ENCODE assay signal across 10 cellular contexts in the genomic region with DNA sequence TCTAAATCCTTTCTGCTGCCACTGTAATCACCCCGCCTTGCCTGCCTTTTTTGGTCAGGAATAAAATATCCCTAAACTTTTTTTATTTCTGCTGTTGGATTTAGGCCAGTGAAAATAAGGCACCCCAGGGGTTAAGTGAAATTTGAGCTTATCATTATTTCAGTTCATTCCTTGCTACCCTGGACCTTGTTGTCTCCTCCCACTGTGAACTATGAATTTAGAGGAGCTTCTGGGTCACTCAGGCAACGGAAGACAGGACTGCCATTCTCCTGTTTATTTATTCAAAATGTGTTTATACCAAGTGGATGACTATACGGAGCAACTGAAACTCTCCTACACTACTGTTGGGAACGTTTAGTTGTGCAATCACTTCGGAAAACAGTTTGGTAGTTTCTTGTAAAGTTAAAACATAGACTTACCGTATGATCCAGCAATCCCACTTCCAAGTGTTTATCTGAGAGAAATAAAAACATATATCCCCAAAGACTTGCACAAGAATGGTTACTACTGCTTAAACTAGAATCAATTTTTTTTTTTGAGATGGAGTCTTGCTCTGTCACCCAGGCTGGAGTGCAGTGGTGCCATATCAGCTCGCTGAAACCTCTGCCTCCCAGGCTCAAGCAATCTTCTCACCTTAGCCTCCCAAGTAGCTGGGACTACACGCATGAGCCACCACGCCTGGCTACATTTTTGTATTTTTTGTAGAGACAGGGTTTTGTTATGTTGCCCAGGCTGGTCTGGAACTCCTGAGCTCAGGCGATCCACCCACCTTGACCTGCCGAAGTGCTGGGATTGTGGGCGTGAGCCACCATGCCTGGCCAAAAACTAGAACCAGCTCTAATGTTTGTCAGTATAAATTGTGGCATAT. TPM values are rescaled to one million over a fixed set of nuclear protein-coding genes. Genes with fewer than 3 reads are reported as not detected.
A peak's percentile ranks its signal among the peaks of the same experiment; 100 is the strongest.
DNase-seq lines count a peak whose midpoint lies in the region; ATAC-seq, FAIRE-seq and TF ChIP-seq lines count a peak whose summit lies in the region.
"Had no signal": no experiment of that assay in that cellular context is flagged by ENCODE, and none has a peak within 500 bp of the region (broad histone marks: within the 10 kb centered on the region; RNA-seq: fewer than 3 reads in every experiment).

No MANE protein-coding gene starts in this region.

- H2BK12ac ChIP-seq in H1 (ENCODE audit: low read depth, low read length): no peak overlapping the region
- no peak overlapping the region for H2BK12ac ChIP-seq in neuronal stem cell (ENCODE audit: low read length)

- H3K18ac ChIP-seq in H1 (ENCODE audit: extremely low read depth, low read length): no peak overlapping the region
- H3K18ac ChIP-seq in neuronal stem cell (ENCODE audit: low read length): no peak overlapping the region

- no peak overlapping the region for H3K9ac ChIP-seq in H1 (replicated peaks in 1 of 4; ENCODE audit: extremely low read depth in 1 of 4, low read depth in 3 of 4, low read length in 3 of 4)
- H3K9ac ChIP-seq in neuronal stem cell (ENCODE audit: low read depth, low read length, poor library complexity): no peak overlapping the region

- peak overlapping the region; percentile 38 for H3K27ac ChIP-seq in CD8-positive, alpha-beta memory T cell (ENCODE audit: low read depth, low read length)
- H3K27ac ChIP-seq in H1 (ENCODE audit: low read depth, low read length) (no peak overlapping the region), neuronal stem cell (replicated peaks; ENCODE audit: low read length) (no peak overlapping the region)

- WGBS in H1 (ENCODE audit: extremely low coverage in 1 of 2, insufficient coverage in 1 of 2, insufficient read length in 1 of 2, insufficient replicate concordance in 2 of 2, low coverage in 1 of 2, low lambda C conversion rate in 2 of 2, missing lambda C conversion rate in 1 of 2), 2 experiments: 82% methylated on average over 12 of the region's 12 CpGs; no CpG with 5 or more reads in 1 of the 2 experiments
- WGBS in neuronal stem cell (ENCODE audit: extremely low coverage in 2 of 2, insufficient read length in 2 of 2, insufficient replicate concordance in 1 of 2), 2 donors: no CpG with 5 or more reads among the region's 12 CpGs

- peaks cover 24% of the 10 kb centered on the region for H3K4me1 ChIP-seq in CD8-positive, alpha-beta memory T cell (ENCODE audit: insufficient read depth, low read length)
- H3K4me1 ChIP-seq in H1 (replicated peaks in 1 of 4; ENCODE audit: control insufficient read depth in 3 of 4, insufficient read depth in 4 of 4, low read length in 3 of 4) (peaks cover 0 to 4% (median 1%) of the 10 kb centered on the region in 4 experiments; a peak in 4 of 7 replicates), neuronal stem cell (ENCODE audit: control insufficient read depth in 2 of 2, insufficient read depth in 1 of 2, low read depth in 1 of 2, low read length in 2 of 2) (peaks cover 5 to 9% of the 10 kb centered on the region in 2 donors)

- peaks cover 0 to 6% (median 0%) of the 10 kb centered on the region in 3 donors for H3K36me3 Mint-ChIP-seq in CD8-positive, alpha-beta memory T cell
- H3K36me3 Mint-ChIP-seq: T-cell had no signal

- H3K14ac ChIP-seq in H1 (ENCODE audit: insufficient read length) (no peak overlapping the region), neuronal stem cell (ENCODE audit: low read length) (no peak overlapping the region)

- CTCF ChIA-PET in CD8-positive, alpha-beta memory T cell (lab: Charles Lee): interaction anchor here (1.2 kb wide), 1 partner anchor 14 kb away, joined by 7 read pairs; no protein-coding TSS in a partner anchor
- CTCF ChIA-PET in H1 (lab: Charles Lee; ENCODE audit: partially characterized antibody): no interaction called here

- no peak overlapping the region for H2BK15ac ChIP-seq in H1 (ENCODE audit: low read length)
- no peak overlapping the region for H2BK15ac ChIP-seq in neuronal stem cell (ENCODE audit: low read length)

- TF ChIP-seq EP300 in H1 (IDR thresholded peaks at IDR 0.05; ENCODE audit: borderline replicate concordance in 1 of 2, low read depth in 2 of 2, low read length in 2 of 2): no peak

- H3K4me3 ChIP-seq in CD8-positive, alpha-beta memory T cell (ENCODE audit: low read length): no peak overlapping the region
- H3K4me3 ChIP-seq in H1 (ENCODE audit: extremely low read depth in 1 of 4, insufficient read depth in 2 of 4, low read depth in 3 of 4, low read length in 4 of 4) (no peak overlapping the region), neuronal stem cell (ENCODE audit: low read length in 2 of 2) (no peak overlapping the region)

- H2AFZ ChIP-seq in H1 (ENCODE audit: low read length): peak overlapping the region; percentile 4; the same call in 1 of the 2 replicates
- peak overlapping the region; percentile 60 for H2AFZ ChIP-seq in neuronal stem cell (ENCODE audit: low read length)

- H4K8ac ChIP-seq in H1 (ENCODE audit: extremely low read depth, insufficient read depth, low read length): no peak overlapping the region
- H4K8ac ChIP-seq in neuronal stem cell (ENCODE audit: low read depth, low read length): no peak overlapping the region

- no peak for TF ChIP-seq RAD21 in H1 (IDR thresholded peaks at IDR 0.05 in 1 of 2, conservative IDR thresholded peaks at IDR 0.05 in 1 of 2; ENCODE audit: low read depth in 2 of 2, low read length in 2 of 2)

- POLR2A ChIA-PET in CD8-positive, alpha-beta memory T cell (lab: Charles Lee): no interaction called here
- POLR2A ChIA-PET in H1 (lab: Charles Lee; ENCODE audit: partially characterized antibody): interaction anchor here (1.5 to 8.1 kb wide), 2 partner anchors 10 to 17 kb away, joined by 4 to 90 read pairs; a partner anchor contains a TSS

- H4K20me1 ChIP-seq in H1 (replicated peaks in 1 of 2; ENCODE audit: control insufficient read depth in 1 of 2, insufficient read depth in 2 of 2, low read length in 2 of 2): peaks cover 2% of the 10 kb centered on the region in 2 experiments

- no peak for TF ChIP-seq POLR2A in H1 (IDR thresholded peaks at IDR 0.05; ENCODE audit: control extremely low read depth in 1 of 2, low read depth in 2 of 2, low read length in 2 of 2)

- FAIRE-seq in H1 (lab: Jason Lieb, UNC): no peak

- no peak overlapping the region for H2BK20ac ChIP-seq in H1 (ENCODE audit: low read length)

- no peaks in the 10 kb centered on the region for H3K9me3 Mint-ChIP-seq in CD8-positive, alpha-beta memory T cell
- H3K9me3 Mint-ChIP-seq: activated T-helper 1 cell treated with anti-CD3 and anti-CD28 coated beads, Interleukin-12 subunit alpha, Interleukin-12 subunit beta, Interleukin-2, Interleukin-4 antibody, amounts not matched to agents 30 ng/mL and 10 ng/mL and 1 ng/mL, durations not matched to agents 14 hours and 24 hours and 36 hours; T-cell had no signal

- H3K36me3 ChIP-seq in CD8-positive, alpha-beta memory T cell (ENCODE audit: insufficient read depth, low read length): no peaks in the 10 kb centered on the region
- no peaks in the 10 kb centered on the region for H3K36me3 ChIP-seq in H1 (ENCODE audit: control insufficient read depth in 2 of 4, insufficient read depth in 4 of 4, low read length in 3 of 4)
- H3K36me3 ChIP-seq in neuronal stem cell (replicated peaks in 1 of 2; ENCODE audit: control insufficient read depth in 2 of 2, insufficient read depth in 2 of 2, low read length in 2 of 2): no peaks in the 10 kb centered on the region

- no peak for TF ChIP-seq CTCF in H1 (IDR thresholded peaks at IDR 0.05; ENCODE audit: control extremely low read depth in 1 of 3, insufficient read depth in 1 of 3, low read depth in 1 of 3, low read length in 3 of 3)

- no peak for ATAC-seq in GM18868 (IDR thresholded peaks at IDR 0.05; ENCODE audit: unreplicated experiment)
- ATAC-seq: T-cell had no signal

- no peaks in the 10 kb centered on the region for H3K9me3 ChIP-seq in CD8-positive, alpha-beta memory T cell (ENCODE audit: low read length)
- no peaks in the 10 kb centered on the region for H3K9me3 ChIP-seq in H1 (ENCODE audit: insufficient read depth in 2 of 2, low read depth in 1 of 2, low read length in 1 of 2)
- H3K9me3 ChIP-seq in neuronal stem cell (replicated peaks in 1 of 2; ENCODE audit: control insufficient read depth in 2 of 2, insufficient read depth in 1 of 2, low read depth in 1 of 2, low read length in 2 of 2): no peaks in the 10 kb centered on the region

- H3K4me3 Mint-ChIP-seq in CD8-positive, alpha-beta memory T cell: no peak overlapping the region
- H3K4me3 Mint-ChIP-seq: activated T-helper 1 cell treated with anti-CD3 and anti-CD28 coated beads, Interleukin-12 subunit alpha, Interleukin-12 subunit beta, Interleukin-2, Interleukin-4 antibody, amounts not matched to agents 30 ng/mL and 10 ng/mL and 1 ng/mL, durations not matched to agents 14 hours and 24 hours and 36 hours; T-cell had no signal

- peaks cover 0 to 12% of the 10 kb centered on the region in 2 donors for H3K27me3 Mint-ChIP-seq in CD8-positive, alpha-beta memory T cell
- H3K27me3 Mint-ChIP-seq: T-cell had no signal

- H2BK120ac ChIP-seq in H1 (replicated peaks; ENCODE audit: low read depth, low read length) (no peak overlapping the region), neuronal stem cell (ENCODE audit: low read depth, low read length) (no peak overlapping the region)

- H3K79me2 ChIP-seq in H1 (ENCODE audit: control insufficient read depth in 1 of 2, insufficient read depth in 2 of 2, low read length in 2 of 2): 0 out of 4 replicates have a peak, but pooled peaks cover 0 to 5% of the 10 kb centered on the region in 2 experiments

- peaks cover 4% of the 10 kb centered on the region; the same call in 1 of the 2 replicates for H3K23me2 ChIP-seq in H1 (ENCODE audit: low read depth, low read length)

- no peak overlapping the region for H4K5ac ChIP-seq in H1 (ENCODE audit: insufficient read length, low read depth, low read length)

- H2BK5ac ChIP-seq in H1 (ENCODE audit: low read depth, low read length): no peak overlapping the region
- H2BK5ac ChIP-seq in neuronal stem cell (ENCODE audit: low read length): no peak overlapping the region

- peaks cover 18 to 27% (median 25%) of the 10 kb centered on the region in 3 donors for H3K4me1 Mint-ChIP-seq in CD8-positive, alpha-beta memory T cell

- no peak overlapping the region for H3K23ac ChIP-seq in H1 (ENCODE audit: insufficient read length)
- H3K23ac ChIP-seq in neuronal stem cell (ENCODE audit: low read depth, low read length, poor library complexity): no peak overlapping the region

- no peak for DNase-seq in CD8-positive, alpha-beta memory T cell
- DNase-seq in NCI-H2171 treated with DMSO at 0.1 percent for 48 hours (lab: John Stamatoyannopoulos, UW): peak; percentile 66
- DNase-seq in H1 (ENCODE audit: low read depth in 1 of 2, low spot score in 2 of 2): no peak
- no peak for DNase-seq in neuronal stem cell (ENCODE audit: low spot score)
- no peak for DNase-seq in amniotic stem cell (lab: John Stamatoyannopoulos, UW)
- no peak for DNase-seq in NCI-H524 (lab: John Stamatoyannopoulos, UW)
- DNase-seq in OCI-M2 (lab: John Stamatoyannopoulos, UW; ENCODE audit: unreplicated experiment): no peak
- DNase-seq: T-cell had no signal

- no peak overlapping the region for H3K27ac Mint-ChIP-seq in CD8-positive, alpha-beta memory T cell
- H3K27ac Mint-ChIP-seq: activated T-helper 1 cell treated with anti-CD3 and anti-CD28 coated beads, Interleukin-12 subunit alpha, Interleukin-12 subunit beta, Interleukin-2, Interleukin-4 antibody, amounts not matched to agents 30 ng/mL and 10 ng/mL and 1 ng/mL, durations not matched to agents 14 hours and 24 hours and 36 hours; T-cell had no signal

- H3K79me1 ChIP-seq in H1 (ENCODE audit: low read depth, low read length) (no peaks in the 10 kb centered on the region), neuronal stem cell (ENCODE audit: low read depth, low read length) (no peaks in the 10 kb centered on the region)

- no peaks in the 10 kb centered on the region for H3K27me3 ChIP-seq in CD8-positive, alpha-beta memory T cell (ENCODE audit: insufficient read depth, low read length, poor library complexity, severe bottlenecking)
- no peaks in the 10 kb centered on the region for H3K27me3 ChIP-seq in H1 (replicated peaks in 1 of 4; ENCODE audit: control insufficient read depth in 3 of 4, extremely low read depth in 1 of 4, insufficient read depth in 3 of 4, low read length in 3 of 4)
- no peaks in the 10 kb centered on the region for H3K27me3 ChIP-seq in neuronal stem cell (ENCODE audit: control insufficient read depth in 3 of 3, insufficient read depth in 3 of 3, low read depth in 1 of 3, low read length in 3 of 3)

- H3K4me2 ChIP-seq in H1 (ENCODE audit: insufficient read depth in 1 of 2, low read depth in 2 of 2, low read length in 2 of 2): no peak overlapping the region
- no peak overlapping the region for H3K4me2 ChIP-seq in neuronal stem cell (ENCODE audit: insufficient read depth, low read length, poor library complexity, severe bottlenecking)

- no peak overlapping the region for H4K91ac ChIP-seq in H1 (replicated peaks; ENCODE audit: insufficient read length, low read length)
- no peak overlapping the region for H4K91ac ChIP-seq in neuronal stem cell (ENCODE audit: low read depth, low read length, poor library complexity)

- no peak overlapping the region for H3K56ac ChIP-seq in H1 (replicated peaks; ENCODE audit: insufficient read length, low read depth, low read length)

- H3K4ac ChIP-seq in H1 (replicated peaks; ENCODE audit: insufficient read length, low read depth, low read length) (no peak overlapping the region), neuronal stem cell (ENCODE audit: low read length) (no peak overlapping the region)

- H2AK5ac ChIP-seq in H1 (ENCODE audit: low read depth, low read length) (no peak overlapping the region), neuronal stem cell (ENCODE audit: low read depth, low read length) (no peak overlapping the region)

RNA-seq across cellular contexts. Expression of a gene that starts 2.3 kb away (rescaled TPM):
- total RNA-seq in CD8-positive, alpha-beta memory T cell: 10 to 100 TPM; 34.5 TPM
- 55.6 TPM for polyA plus RNA-seq in CD8-positive, alpha-beta memory T cell
- total RNA-seq in H1 (2021; fragmentation: NEBNext Ultra II Directional; extraction: Animal tissue kit (Norgen Biotek cat#: 25700)): 33.1 and 36.3 TPM in 2 replicates
- 16.1 and 18.1 TPM in 2 replicates for polyA plus RNA-seq in H1 (2011; rRNA removed)
- 24.2 TPM for polyA plus RNA-seq in H1 (2011; cell fraction: cytosol; rRNA removed)
- polyA plus RNA-seq in H1 (2011; cell fraction: nucleus; rRNA removed): 20.6 TPM
- 28.4 to 33.5 TPM (median 31.0 TPM) in 4 replicates for polyA plus RNA-seq in H1 (2012, experiment 1 of 2)
- polyA plus RNA-seq in H1 (2012, experiment 2 of 2): 25.2 TPM
- polyA plus RNA-seq in H1 (2013, experiment 1 of 2): 17.9 TPM
- 16.1 TPM for polyA plus RNA-seq in H1 (2013, experiment 2 of 2)
- polyA minus RNA-seq in H1 (2011; rRNA and poly(A)+ RNA removed): 28.5 and 32.7 TPM in 2 replicates
- 10.0 TPM for polyA minus RNA-seq in H1 (2011; cell fraction: cytosol; rRNA and poly(A)+ RNA removed)
- 11.2 TPM for polyA minus RNA-seq in H1 (2011; cell fraction: nucleus; rRNA and poly(A)+ RNA removed)
- 21.1 TPM for polyA plus RNA-seq in neuronal stem cell (2013, experiment 1 of 2)
- polyA plus RNA-seq in neuronal stem cell (2013, experiment 2 of 2): 21.0 TPM

RNA-seq across cellular contexts. Expression of a gene that starts 14.5 kb away (rescaled TPM):
- total RNA-seq in CD8-positive, alpha-beta memory T cell: 10 to 100 TPM; 39.0 to 41.5 TPM
- polyA plus RNA-seq in CD8-positive, alpha-beta memory T cell: 18.4 TPM
- 53.4 and 60.3 TPM in 2 replicates for total RNA-seq in H1 (2021; fragmentation: NEBNext Ultra II Directional; extraction: Animal tissue kit (Norgen Biotek cat#: 25700))
- 7.8 and 10.8 TPM in 2 replicates for polyA plus RNA-seq in H1 (2011; rRNA removed)
- polyA plus RNA-seq in H1 (2011; cell fraction: cytosol; rRNA removed): 12.5 TPM
- 16.0 TPM for polyA plus RNA-seq in H1 (2011; cell fraction: nucleus; rRNA removed)
- 14.9 to 27.3 TPM (median 18.9 TPM) in 4 replicates for polyA plus RNA-seq in H1 (2012, experiment 1 of 2)
- polyA plus RNA-seq in H1 (2012, experiment 2 of 2): 1.5 TPM
- 35.0 TPM for polyA plus RNA-seq in H1 (2013, experiment 1 of 2)
- polyA plus RNA-seq in H1 (2013, experiment 2 of 2): 39.9 TPM
- 69.8 and 95.8 TPM in 2 replicates for polyA minus RNA-seq in H1 (2011; rRNA and poly(A)+ RNA removed)
- 23.3 TPM for polyA minus RNA-seq in H1 (2011; cell fraction: cytosol; rRNA and poly(A)+ RNA removed)
- 38.6 TPM for polyA minus RNA-seq in H1 (2011; cell fraction: nucleus; rRNA and poly(A)+ RNA removed)
- polyA plus RNA-seq in neuronal stem cell (2013, experiment 1 of 2): 19.7 TPM
- polyA plus RNA-seq in neuronal stem cell (2013, experiment 2 of 2): 22.6 TPM
